1 cellular context compared by ENCODE assay signal in genomic region chr11:12222099-12222751, GRCh38.
A peak's percentile ranks its signal among the peaks of the same experiment; 100 is the strongest.
TF ChIP-seq lines count a peak whose summit lies in the region.

No MANE protein-coding gene starts in this region.

TF ChIP-seq in HepG2, 621 proteins besides CTCF, POLR2A, EP300 and RAD21 (continued from another document and continues in another):
- TF ChIP-seq SNAPC4 (CRISPR knock-in tag; IDR thresholded peaks at IDR 0.05) (no peak), REST (IDR thresholded peaks at IDR 0.05; ENCODE audit: borderline replicate concordance in 1 of 2, low read depth in 1 of 2, low read length in 2 of 2) (no peak), ZNF749 (CRISPR knock-in tag; IDR thresholded peaks at IDR 0.05; ENCODE audit: borderline replicate concordance) (no peak), TBX2 (CRISPR knock-in tag; IDR thresholded peaks at IDR 0.05; ENCODE audit: borderline replicate concordance) (peak; percentile 30; the same call in 1 of the 2 replicates), FOXK1 (CRISPR knock-in tag; IDR thresholded peaks at IDR 0.05; ENCODE audit: borderline replicate concordance, low read depth) (peak; percentile 39; the same call in 1 of the 2 replicates), MED13 (CRISPR knock-in tag; IDR thresholded peaks at IDR 0.05) (no peak), ZMYM3 (CRISPR knock-in tag; IDR thresholded peaks at IDR 0.05) (no peak), MYPOP (CRISPR knock-in tag; IDR thresholded peaks at IDR 0.05) (no peak), HIC2 (CRISPR knock-in tag; IDR thresholded peaks at IDR 0.05; ENCODE audit: low read depth) (no peak), ZNF281 (CRISPR knock-in tag; IDR thresholded peaks at IDR 0.05; ENCODE audit: borderline replicate concordance) (no peak), ZBTB26 (CRISPR knock-in tag; IDR thresholded peaks at IDR 0.05; ENCODE audit: borderline replicate concordance) (no peak), NCOR1 (IDR thresholded peaks at IDR 0.05; ENCODE audit: borderline replicate concordance, low read length) (peak; percentile 52; the same call in 1 of the 2 replicates), KLF13 (CRISPR knock-in tag; IDR thresholded peaks at IDR 0.05) (no peak), PBX2 (CRISPR knock-in tag; IDR thresholded peaks at IDR 0.05) (no peak), MLX (CRISPR knock-in tag; IDR thresholded peaks at IDR 0.05) (no peak), ZNF143 (CRISPR knock-in tag; IDR thresholded peaks at IDR 0.05) (no peak), ZBTB10 (CRISPR knock-in tag; IDR thresholded peaks at IDR 0.05; ENCODE audit: borderline replicate concordance) (no peak), TBL1XR1 (IDR thresholded peaks at IDR 0.05; ENCODE audit: borderline replicate concordance, low read length, partially characterized antibody) (no peak), ATF7 (IDR thresholded peaks at IDR 0.05) (no peak), ATF7 (CRISPR knock-in tag; IDR thresholded peaks at IDR 0.05) (no peak), ZKSCAN8 (CRISPR knock-in tag; IDR thresholded peaks at IDR 0.05; ENCODE audit: borderline replicate concordance) (no peak), TCF7 (IDR thresholded peaks at IDR 0.05; ENCODE audit: low read depth) (no peak), ZNF18 (CRISPR knock-in tag; IDR thresholded peaks at IDR 0.05; ENCODE audit: insufficient replicate concordance) (peak; percentile 39), TGIF2 (CRISPR knock-in tag; IDR thresholded peaks at IDR 0.05) (no peak), ZNF639 (CRISPR knock-in tag; conservative IDR thresholded peaks at IDR 0.05) (no peak), ZNF557 (CRISPR knock-in tag; IDR thresholded peaks at IDR 0.05) (no peak), TCF7L2 (IDR thresholded peaks at IDR 0.05; ENCODE audit: low read depth, low read length) (no peak)
